Comparison of ENCODE assay signal across 13 cellular contexts in the genomic region with DNA sequence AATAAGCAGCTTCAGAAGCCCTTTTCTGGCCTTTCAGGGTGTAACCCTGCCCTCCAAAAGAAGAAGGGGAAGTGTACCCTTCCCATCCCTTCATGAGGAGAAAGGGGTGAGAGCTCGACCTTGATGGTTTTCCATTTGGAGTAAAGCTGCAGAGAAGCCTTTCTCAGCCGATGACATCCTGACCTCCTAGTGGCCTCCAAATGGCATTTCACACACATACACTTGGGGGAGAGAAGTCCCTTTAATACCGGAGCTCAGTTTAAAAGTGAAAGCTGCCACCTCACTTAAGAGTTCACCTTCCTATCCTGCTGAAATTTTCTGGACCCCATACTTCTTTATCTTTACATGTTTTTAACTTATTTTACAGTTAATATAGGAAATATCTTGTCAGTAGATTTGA.
DNase-seq lines count a peak whose midpoint lies in the region; ATAC-seq and TF ChIP-seq lines count a peak whose summit lies in the region.
"Had no signal": no experiment of that assay in that cellular context is flagged by ENCODE, and none has a peak within 500 bp of the region (broad histone marks: within the 10 kb centered on the region; RNA-seq: fewer than 3 reads in every experiment).

No MANE protein-coding gene starts in this region.

- DNase-seq in GM12865 (ENCODE audit: low read depth) (peak; percentile 14), iPS-NIHi7 (ENCODE audit: extremely low spot score) (peak; percentile 16), cortex of kidney (lab: John Stamatoyannopoulos, UW) (no peak)
- DNase-seq in Jurkat, Clone E6-1 (ENCODE audit: low read depth, low spot score): peak; percentile 11
- DNase-seq: DMS 273 treated with DMSO at 0.1 percent for 48 hours, NCI-H1436, NCI-H2081 treated with DMSO at 0.1 percent for 48 hours, NCI-H226, NCI-H748 treated with DMSO at 0.1 percent for 48 hours, RPMI8226 had no signal

- peak overlapping the region; percentile 34; the same call in 1 of the 2 replicates for H3K27ac ChIP-seq in VCaP

- TF ChIP-seq CTCF in GM12865 (IDR thresholded peaks at IDR 0.05; ENCODE audit: insufficient read depth, low read depth, low read length, missing control alignments) (no peak), VCaP (conservative IDR thresholded peaks at IDR 0.05) (0 out of 2 replicates have a peak, but pooled peaks have one; percentile 13)

- no peak overlapping the region for H3K4me3 ChIP-seq in GM12865 (ENCODE audit: low read depth, low read length)
- H3K4me3 ChIP-seq in Jurkat, Clone E6-1 (ENCODE audit: low read length): no peak overlapping the region

- no peak for ATAC-seq in HG03175 (IDR thresholded peaks at IDR 0.05; ENCODE audit: unreplicated experiment)
- no peak for ATAC-seq in HG02852 (IDR thresholded peaks at IDR 0.05; ENCODE audit: unreplicated experiment)
